ENCODE assay signal across 30 cellular contexts in the genomic region with DNA sequence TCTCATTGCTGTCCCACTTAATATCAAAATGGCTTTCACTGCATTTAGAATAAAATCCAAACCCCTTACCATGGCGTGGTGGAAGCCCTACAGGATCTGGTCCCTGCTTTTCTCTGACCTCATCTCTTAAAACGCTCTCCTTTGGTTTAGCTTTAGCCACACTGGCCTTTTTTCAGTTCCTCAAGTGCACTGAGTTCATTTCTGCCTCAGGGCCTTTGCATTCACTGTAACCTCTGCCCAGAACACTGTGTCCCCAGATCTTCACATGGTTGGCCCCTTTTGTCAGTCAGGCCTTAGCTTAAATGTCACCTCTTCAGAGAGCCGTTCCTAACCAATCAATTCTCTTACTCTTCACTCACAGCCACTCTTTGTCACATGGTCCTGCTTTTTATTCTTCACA.
"Had no signal": no experiment of that assay in that cellular context is flagged by ENCODE, and none has a peak within 500 bp of the region (broad histone marks: within the 10 kb centered on the region; RNA-seq: fewer than 3 reads in every experiment).

No MANE protein-coding gene starts in this region.

- H3K36me3 Mint-ChIP-seq: natural killer cell; stimulated activated memory B cell treated with anti-CD40 and anti-IgM and Interleukin-4, amounts not matched to agents 10 μg/mL and 1 μg/mL and 100 μg/mL, for 72 hours had no signal

- H3K4me3 Mint-ChIP-seq: natural killer cell; nephron; neural progenitor cell; stimulated activated memory B cell treated with anti-CD40 and anti-IgM and Interleukin-4, amounts not matched to agents 10 μg/mL and 1 μg/mL and 100 μg/mL, for 72 hours; stimulated activated naive CD8-positive, alpha-beta T cell treated with anti-CD3 and anti-CD28 coated beads, Interleukin-15, Interleukin-2, amounts not matched to agents 100 ng/mL and 50 ng/mL, for 24 hours had no signal

- H3K9me3 ChIP-seq: ovary, psoas muscle, right lobe of liver, spleen, stomach, thoracic aorta, thyroid gland, tibial nerve, upper lobe of left lung, vagina had no signal

- ATAC-seq: natural killer cell; psoas muscle; right cardiac atrium; right lobe of liver; stimulated activated memory B cell treated with anti-CD40 and anti-IgM and Interleukin-4, amounts not matched to agents 10 μg/mL and 1 μg/mL and 100 μg/mL, for 72 hours had no signal

- DNase-seq: natural killer cell; occipital lobe; ovary; posterior cingulate gyrus; psoas muscle; right cardiac atrium; right lobe of liver; spleen; stimulated activated CD4-positive, alpha-beta T cell treated with anti-CD3 and anti-CD28 coated beads, Interleukin-12 subunit alpha, Interleukin-12 subunit beta, amount 100 ng/mL, for 4 hours; stimulated activated CD4-positive, alpha-beta T cell treated with anti-CD3 and anti-CD28 coated beads, Interleukin-1b, Interleukin-23, amount 100 ng/mL, for 48 hours; stimulated activated CD4-positive, alpha-beta T cell treated with anti-CD3 and anti-CD28 coated beads, Interleukin-4, amount 100 ng/mL, for 1 hour; stimulated activated CD4-positive, alpha-beta T cell treated with anti-CD3 and anti-CD28 coated beads, Interleukin-4, amount 100 ng/mL, for 4 hours; stimulated activated CD8-positive, alpha-beta memory T cell treated with anti-CD3 and anti-CD28 coated beads, Interleukin-4, amount 100 ng/mL, for 48 hours; stimulated activated naive CD4-positive, alpha-beta T cell; stomach; thyroid gland; trophoblast cell; upper lobe of left lung had no signal

- FAIRE-seq: urothelium cell line had no signal

- H3K4me1 ChIP-seq: parathyroid adenoma, psoas muscle, right lobe of liver, spleen, vagina had no signal

- H3K27me3 Mint-ChIP-seq: progenitor cell of endocrine pancreas; stimulated activated naive CD8-positive, alpha-beta T cell treated with anti-CD3 and anti-CD28 coated beads, Interleukin-15, Interleukin-2, amounts not matched to agents 100 ng/mL and 50 ng/mL, for 24 hours had no signal

- H3K27ac ChIP-seq: neural progenitor cell, ovary, parathyroid adenoma, psoas muscle, right lobe of liver, skin epidermis, spleen, stomach, thoracic aorta, thyroid gland, tibial nerve, upper lobe of left lung, vagina had no signal

- H3K4me3 ChIP-seq: neural progenitor cell, ovary, psoas muscle, right lobe of liver, skin epidermis, smooth muscle cell, spleen, stomach, thoracic aorta, thyroid gland, tibial nerve, upper lobe of left lung, vagina had no signal

- H3K36me3 ChIP-seq: neural progenitor cell, ovary, right lobe of liver, spleen, stomach, thoracic aorta, thyroid gland, tibial nerve, upper lobe of left lung, vagina had no signal

- H3K9ac ChIP-seq: neural progenitor cell, parathyroid adenoma had no signal

- H3K4me2 ChIP-seq: neural progenitor cell, smooth muscle cell had no signal

- H3K27me3 ChIP-seq: neural progenitor cell, ovary, right lobe of liver, stomach, thyroid gland, tibial nerve, upper lobe of left lung, vagina had no signal

- H3K27ac Mint-ChIP-seq: natural killer cell; nephron; neural progenitor cell; progenitor cell of endocrine pancreas; stimulated activated memory B cell treated with anti-CD40 and anti-IgM and Interleukin-4, amounts not matched to agents 10 μg/mL and 1 μg/mL and 100 μg/mL, for 72 hours; stimulated activated naive CD8-positive, alpha-beta T cell treated with anti-CD3 and anti-CD28 coated beads, Interleukin-15, Interleukin-2, amounts not matched to agents 100 ng/mL and 50 ng/mL, for 24 hours had no signal

- H3K9me3 Mint-ChIP-seq: natural killer cell; nephron; stimulated activated memory B cell treated with anti-CD40 and anti-IgM and Interleukin-4, amounts not matched to agents 10 μg/mL and 1 μg/mL and 100 μg/mL, for 72 hours; stimulated activated naive CD8-positive, alpha-beta T cell treated with anti-CD3 and anti-CD28 coated beads, Interleukin-15, Interleukin-2, amounts not matched to agents 100 ng/mL and 50 ng/mL, for 24 hours had no signal

- H2AFZ ChIP-seq: neural progenitor cell, parathyroid adenoma had no signal
